In genomic region chr18:12062974-12063373, GRCh38 we compare ENCODE assay signal across 22 cellular contexts. TPM values are rescaled to one million over a fixed set of nuclear protein-coding genes. Genes with fewer than 3 reads are reported as not detected.
DNase-seq lines count a peak whose midpoint lies in the region; ATAC-seq and TF ChIP-seq lines count a peak whose summit lies in the region.
"Had no signal": no experiment of that assay in that cellular context is flagged by ENCODE, and none has a peak within 500 bp of the region (broad histone marks: within the 10 kb centered on the region; RNA-seq: fewer than 3 reads in every experiment).

No MANE protein-coding gene starts in this region.

- ATAC-seq in stimulated activated memory B cell treated with anti-CD40 and anti-IgM and Interleukin-4, amounts not matched to agents 10 μg/mL and 1 μg/mL and 100 μg/mL, for 72 hours = no peak
- ATAC-seq in left ventricle myocardium superior = no peak
- ATAC-seq: A549 had no signal

- intact Hi-C loops in activated CD4-positive, alpha-beta T cell treated with anti-CD3 and anti-CD28 coated beads, Interleukin-2, amount 10 ng/mL, durations not matched to agents 24 days and 14 days (cut with micrococcal nuclease) = no loop called here
- intact Hi-C loops in left ventricle myocardium superior (cut with micrococcal nuclease) = no loop called here

- no peak overlapping the region for H3K27ac ChIP-seq in liver (ENCODE audit: low read depth in 1 of 2, low read length in 2 of 2)
- H3K27ac ChIP-seq: 22Rv1, A549, HL-60 had no signal

- H3K27me3 Mint-ChIP-seq in activated CD4-positive, alpha-beta T cell treated with anti-CD3 and anti-CD28 coated beads, Interleukin-2, amount 10 ng/mL, durations not matched to agents 24 days and 14 days = no peaks in the 10 kb centered on the region
- no peaks in the 10 kb centered on the region for H3K27me3 Mint-ChIP-seq in stimulated activated memory B cell treated with anti-CD40 and anti-IgM and Interleukin-4, amounts not matched to agents 10 μg/mL and 1 μg/mL and 100 μg/mL, for 72 hours
- peaks cover 9% of the 10 kb centered on the region for H3K27me3 Mint-ChIP-seq in progenitor cell of endocrine pancreas

- H3K36me3 ChIP-seq in liver (ENCODE audit: control insufficient read depth in 4 of 4, insufficient read depth in 3 of 4, low read depth in 1 of 4, low read length in 3 of 4) = no peaks in the 10 kb centered on the region

- no peak for TF ChIP-seq CTCF in liver (IDR thresholded peaks at IDR 0.05; ENCODE audit: low read depth, low read length, missing input control)
- no peak for TF ChIP-seq CTCF in progenitor cell of endocrine pancreas (IDR thresholded peaks at IDR 0.05; ENCODE audit: unreplicated experiment)

- no peaks in the 10 kb centered on the region for H3K9me3 ChIP-seq in liver (ENCODE audit: control insufficient read depth in 4 of 4, low read length in 3 of 4)
- H3K9me3 ChIP-seq: A549 had no signal

- TF ChIP-seq RAD21 in liver (IDR thresholded peaks at IDR 0.05) = no peak

- 69% methylated on average over 4 of the region's 4 CpGs for WGBS in liver

- H3K27me3 ChIP-seq in liver (ENCODE audit: control insufficient read depth in 4 of 4, insufficient read depth in 4 of 4, low read length in 3 of 4) = no peaks in the 10 kb centered on the region

- H3K4me1 Mint-ChIP-seq in activated CD4-positive, alpha-beta T cell treated with anti-CD3 and anti-CD28 coated beads, Interleukin-2, amount 10 ng/mL, durations not matched to agents 24 days and 14 days = no peaks in the 10 kb centered on the region
- H3K4me1 Mint-ChIP-seq in stimulated activated memory B cell treated with anti-CD40 and anti-IgM and Interleukin-4, amounts not matched to agents 10 μg/mL and 1 μg/mL and 100 μg/mL, for 72 hours = peaks cover 8% of the 10 kb centered on the region
- no peaks in the 10 kb centered on the region for H3K4me1 Mint-ChIP-seq in progenitor cell of endocrine pancreas (ENCODE audit: low read depth)
- H3K4me1 Mint-ChIP-seq: CD14-positive monocyte; CD4-positive, alpha-beta memory T cell; H9 had no signal

- no peaks in the 10 kb centered on the region for H3K9me3 Mint-ChIP-seq in activated CD4-positive, alpha-beta T cell treated with anti-CD3 and anti-CD28 coated beads, Interleukin-2, amount 10 ng/mL, durations not matched to agents 24 days and 14 days
- H3K9me3 Mint-ChIP-seq in stimulated activated memory B cell treated with anti-CD40 and anti-IgM and Interleukin-4, amounts not matched to agents 10 μg/mL and 1 μg/mL and 100 μg/mL, for 72 hours = no peaks in the 10 kb centered on the region
- H3K9me3 Mint-ChIP-seq in progenitor cell of endocrine pancreas (ENCODE audit: low read depth) = no peaks in the 10 kb centered on the region
- H3K9me3 Mint-ChIP-seq: CD4-positive, alpha-beta memory T cell; H9 had no signal

- no peak overlapping the region for H3K9ac ChIP-seq in liver (ENCODE audit: low read depth in 1 of 2, low read length in 2 of 2)

- H3K4me3 Mint-ChIP-seq in activated CD4-positive, alpha-beta T cell treated with anti-CD3 and anti-CD28 coated beads, Interleukin-2, amount 10 ng/mL, durations not matched to agents 24 days and 14 days = no peak overlapping the region
- no peak overlapping the region for H3K4me3 Mint-ChIP-seq in stimulated activated memory B cell treated with anti-CD40 and anti-IgM and Interleukin-4, amounts not matched to agents 10 μg/mL and 1 μg/mL and 100 μg/mL, for 72 hours
- no peak overlapping the region for H3K4me3 Mint-ChIP-seq in progenitor cell of endocrine pancreas (ENCODE audit: low read depth)
- H3K4me3 Mint-ChIP-seq: CD14-positive monocyte; CD4-positive, alpha-beta memory T cell; H9 had no signal

- H3K4me1 ChIP-seq in liver (ENCODE audit: control insufficient read depth in 4 of 4, insufficient read depth in 4 of 4, low read length in 3 of 4) = no peaks in the 10 kb centered on the region

- H3K4me3 ChIP-seq in liver (ENCODE audit: low read depth in 1 of 3, low read length in 3 of 3) = no peak overlapping the region
- H3K4me3 ChIP-seq: A549 had no signal

- no peak overlapping the region for H3K27ac Mint-ChIP-seq in activated CD4-positive, alpha-beta T cell treated with anti-CD3 and anti-CD28 coated beads, Interleukin-2, amount 10 ng/mL, durations not matched to agents 24 days and 14 days
- peak overlapping the region; percentile 36 for H3K27ac Mint-ChIP-seq in stimulated activated memory B cell treated with anti-CD40 and anti-IgM and Interleukin-4, amounts not matched to agents 10 μg/mL and 1 μg/mL and 100 μg/mL, for 72 hours
- no peak overlapping the region for H3K27ac Mint-ChIP-seq in progenitor cell of endocrine pancreas
- H3K27ac Mint-ChIP-seq: CD14-positive monocyte; CD4-positive, alpha-beta memory T cell; H9 had no signal

- DNase-seq in activated CD4-positive, alpha-beta T cell treated with anti-CD3 and anti-CD28 coated beads, Interleukin-2, amount 10 ng/mL, durations not matched to agents 24 days and 14 days = peak; percentile 40
- no peak for DNase-seq in activated CD4-positive, alpha-beta T cell treated with anti-CD3 and anti-CD28 coated beads, Interleukin-2, amount 50 U/mL, for 48 hours
- DNase-seq in ecto neural progenitor cell (ENCODE audit: low spot score) = peak; percentile 42
- DNase-seq in progenitor cell of endocrine pancreas (ENCODE audit: low spot score, unreplicated experiment) = no peak
- no peak for DNase-seq in left ventricle myocardium superior
- no peak for DNase-seq in medulla oblongata (ENCODE audit: extremely low spot score)
- DNase-seq: AML-193; CD4-positive, alpha-beta memory T cell; DMS153; DMS79; GDM1; GOT3; H9; IMR-90 had no signal

- no peaks in the 10 kb centered on the region for H3K36me3 Mint-ChIP-seq in activated CD4-positive, alpha-beta T cell treated with anti-CD3 and anti-CD28 coated beads, Interleukin-2, amount 10 ng/mL, durations not matched to agents 24 days and 14 days (ENCODE audit: low read depth)
- H3K36me3 Mint-ChIP-seq in stimulated activated memory B cell treated with anti-CD40 and anti-IgM and Interleukin-4, amounts not matched to agents 10 μg/mL and 1 μg/mL and 100 μg/mL, for 72 hours = no peaks in the 10 kb centered on the region
- H3K36me3 Mint-ChIP-seq in progenitor cell of endocrine pancreas (ENCODE audit: insufficient read depth) = no peaks in the 10 kb centered on the region
- H3K36me3 Mint-ChIP-seq: CD14-positive monocyte; CD4-positive, alpha-beta memory T cell had no signal

TF ChIP-seq in liver, 16 proteins besides CTCF, POLR2A, EP300 and RAD21:
- TF ChIP-seq SP1 (IDR thresholded peaks at IDR 0.05) (no peak), MAX (IDR thresholded peaks at IDR 0.05) (no peak), FOXA2 (IDR thresholded peaks at IDR 0.05) (no peak), RXRA (IDR thresholded peaks at IDR 0.05) (no peak), FOXA1 (IDR thresholded peaks at IDR 0.05) (no peak), HNF4G (IDR thresholded peaks at IDR 0.05) (no peak), NR2F2 (IDR thresholded peaks at IDR 0.05) (peak; percentile 33)
TF ChIP-seq in liver: peak in this region for 1.

RNA-seq across cellular contexts. Expression of gene ANKRD62, which starts 30.7 kb away (rescaled TPM):
- not detected in 2 replicates for total RNA-seq in activated CD4-positive, alpha-beta T cell treated with anti-CD3 and anti-CD28 coated beads, Interleukin-2, amount 10 ng/mL, durations not matched to agents 24 days and 14 days
- total RNA-seq in liver (under 1 TPM in 1 of 2 donors, not detected in 1; under 0.01 TPM), progenitor cell of endocrine pancreas (not detected in 2 replicates), left ventricle myocardium superior (not detected)
- not detected for polyA plus RNA-seq in liver
- total RNA-seq: CD4-positive, alpha-beta memory T cell; Daoy; H9; IMR-90 had no signal
- polyA plus RNA-seq: A549; BJ; CD14-positive monocyte; CD4-positive, alpha-beta memory T cell; IMR-90 had no signal

Comparison
In these comparisons a context has a peak if more than half of its experiments do, and no peak if none do; other contexts are left out.
1. DNase-seq: peak in activated CD4-positive, alpha-beta T cell treated with anti-CD3 and anti-CD28 coated beads, Interleukin-2, amount 10 ng/mL, durations not matched to agents 24 days and 14 days (single experiment) and ecto neural progenitor cell (single experiment); none in activated CD4-positive, alpha-beta T cell treated with anti-CD3 and anti-CD28 coated beads, Interleukin-2, amount 50 U/mL, for 48 hours (0 of 2), progenitor cell of endocrine pancreas (single experiment), left ventricle myocardium superior (single experiment) and medulla oblongata (single experiment).